ENCODE assay signal across 1 cellular context in the genomic region with DNA sequence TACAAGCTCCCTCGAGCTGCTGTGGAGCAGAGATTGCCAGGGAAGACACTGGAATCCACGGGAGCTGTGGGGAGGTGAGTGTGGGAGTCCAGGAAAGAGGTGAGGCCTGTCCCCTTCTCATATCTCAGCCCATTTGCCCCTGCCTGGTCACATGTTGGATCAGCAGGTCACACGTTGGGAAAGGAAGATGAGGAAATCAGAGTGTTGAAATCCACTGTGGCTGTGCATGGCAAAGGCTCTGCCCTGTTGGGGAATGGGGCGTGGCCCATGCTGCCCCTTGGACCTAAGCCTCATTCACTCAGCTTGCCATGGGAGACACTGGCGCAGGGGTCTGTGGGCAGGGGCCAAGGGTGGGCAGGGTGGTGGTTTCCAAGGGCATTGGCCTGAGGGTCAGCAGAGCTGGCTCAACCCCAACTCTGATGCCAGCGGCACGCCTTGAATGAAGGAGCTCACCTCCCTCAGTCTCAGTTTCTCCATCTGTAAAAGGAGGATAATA.
TF ChIP-seq lines count a peak whose summit lies in the region.

No MANE protein-coding gene starts in this region.

TF ChIP-seq in HepG2, 621 proteins besides CTCF, POLR2A, EP300 and RAD21 (continued from another document and continues in another):
- TF ChIP-seq, protein P1, sequence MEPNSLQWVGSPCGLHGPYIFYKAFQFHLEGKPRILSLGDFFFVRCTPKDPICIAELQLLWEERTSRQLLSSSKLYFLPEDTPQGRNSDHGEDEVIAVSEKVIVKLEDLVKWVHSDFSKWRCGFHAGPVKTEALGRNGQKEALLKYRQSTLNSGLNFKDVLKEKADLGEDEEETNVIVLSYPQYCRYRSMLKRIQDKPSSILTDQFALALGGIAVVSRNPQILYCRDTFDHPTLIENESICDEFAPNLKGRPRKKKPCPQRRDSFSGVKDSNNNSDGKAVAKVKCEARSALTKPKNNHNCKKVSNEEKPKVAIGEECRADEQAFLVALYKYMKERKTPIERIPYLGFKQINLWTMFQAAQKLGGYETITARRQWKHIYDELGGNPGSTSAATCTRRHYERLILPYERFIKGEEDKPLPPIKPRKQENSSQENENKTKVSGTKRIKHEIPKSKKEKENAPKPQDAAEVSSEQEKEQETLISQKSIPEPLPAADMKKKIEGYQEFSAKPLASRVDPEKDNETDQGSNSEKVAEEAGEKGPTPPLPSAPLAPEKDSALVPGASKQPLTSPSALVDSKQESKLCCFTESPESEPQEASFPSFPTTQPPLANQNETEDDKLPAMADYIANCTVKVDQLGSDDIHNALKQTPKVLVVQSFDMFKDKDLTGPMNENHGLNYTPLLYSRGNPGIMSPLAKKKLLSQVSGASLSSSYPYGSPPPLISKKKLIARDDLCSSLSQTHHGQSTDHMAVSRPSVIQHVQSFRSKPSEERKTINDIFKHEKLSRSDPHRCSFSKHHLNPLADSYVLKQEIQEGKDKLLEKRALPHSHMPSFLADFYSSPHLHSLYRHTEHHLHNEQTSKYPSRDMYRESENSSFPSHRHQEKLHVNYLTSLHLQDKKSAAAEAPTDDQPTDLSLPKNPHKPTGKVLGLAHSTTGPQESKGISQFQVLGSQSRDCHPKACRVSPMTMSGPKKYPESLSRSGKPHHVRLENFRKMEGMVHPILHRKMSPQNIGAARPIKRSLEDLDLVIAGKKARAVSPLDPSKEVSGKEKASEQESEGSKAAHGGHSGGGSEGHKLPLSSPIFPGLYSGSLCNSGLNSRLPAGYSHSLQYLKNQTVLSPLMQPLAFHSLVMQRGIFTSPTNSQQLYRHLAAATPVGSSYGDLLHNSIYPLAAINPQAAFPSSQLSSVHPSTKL (CRISPR knock-in tag; IDR thresholded peaks at IDR 0.05): peak; percentile 94
- TF ChIP-seq PHF21A (CRISPR knock-in tag; IDR thresholded peaks at IDR 0.05): peak; percentile 80
- peak; percentile 52; the same call in 1 of the 2 replicates for TF ChIP-seq TBX3 (IDR thresholded peaks at IDR 0.05; ENCODE audit: borderline replicate concordance)
- no peak for TF ChIP-seq ZNF382 (CRISPR knock-in tag; IDR thresholded peaks at IDR 0.05; ENCODE audit: borderline replicate concordance)
- TF ChIP-seq KDM2A (CRISPR knock-in tag; IDR thresholded peaks at IDR 0.05; ENCODE audit: borderline replicate concordance, low read depth): peak; percentile 84
- TF ChIP-seq, protein P2, sequence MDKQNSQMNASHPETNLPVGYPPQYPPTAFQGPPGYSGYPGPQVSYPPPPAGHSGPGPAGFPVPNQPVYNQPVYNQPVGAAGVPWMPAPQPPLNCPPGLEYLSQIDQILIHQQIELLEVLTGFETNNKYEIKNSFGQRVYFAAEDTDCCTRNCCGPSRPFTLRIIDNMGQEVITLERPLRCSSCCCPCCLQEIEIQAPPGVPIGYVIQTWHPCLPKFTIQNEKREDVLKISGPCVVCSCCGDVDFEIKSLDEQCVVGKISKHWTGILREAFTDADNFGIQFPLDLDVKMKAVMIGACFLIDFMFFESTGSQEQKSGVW (CRISPR knock-in tag; IDR thresholded peaks at IDR 0.05; ENCODE audit: borderline replicate concordance): no peak
- TF ChIP-seq ZSCAN12 (CRISPR knock-in tag; IDR thresholded peaks at IDR 0.05): 0 out of 2 replicates have a peak, but pooled peaks have one; percentile 25
- TF ChIP-seq ETV5 (CRISPR knock-in tag; IDR thresholded peaks at IDR 0.05; ENCODE audit: borderline replicate concordance): peak; percentile 84
- peak; percentile 84 for TF ChIP-seq SIX4 (CRISPR knock-in tag; IDR thresholded peaks at IDR 0.05)
- TF ChIP-seq ZKSCAN1 (IDR thresholded peaks at IDR 0.05; ENCODE audit: low read length): 0 out of 2 replicates have a peak, but pooled peaks have one; percentile 18
- no peak for TF ChIP-seq TCF7L2 (IDR thresholded peaks at IDR 0.05; ENCODE audit: low read depth, low read length)
- TF ChIP-seq TBX2 (CRISPR knock-in tag; IDR thresholded peaks at IDR 0.05; ENCODE audit: borderline replicate concordance): peak; percentile 86
- no peak for TF ChIP-seq CREB1 (IDR thresholded peaks at IDR 0.05)
- TF ChIP-seq CREB1 (CRISPR knock-in tag; IDR thresholded peaks at IDR 0.05): peak; percentile 73; the same call in 1 of the 2 replicates
- TF ChIP-seq ZBTB8A (CRISPR knock-in tag; IDR thresholded peaks at IDR 0.05; ENCODE audit: borderline replicate concordance, low read depth): no peak
- peak; percentile 58; the same call in 1 of the 2 replicates for TF ChIP-seq CREM (IDR thresholded peaks at IDR 0.05)
- TF ChIP-seq CREM (CRISPR knock-in tag; IDR thresholded peaks at IDR 0.05): no peak
- TF ChIP-seq, protein P3, sequence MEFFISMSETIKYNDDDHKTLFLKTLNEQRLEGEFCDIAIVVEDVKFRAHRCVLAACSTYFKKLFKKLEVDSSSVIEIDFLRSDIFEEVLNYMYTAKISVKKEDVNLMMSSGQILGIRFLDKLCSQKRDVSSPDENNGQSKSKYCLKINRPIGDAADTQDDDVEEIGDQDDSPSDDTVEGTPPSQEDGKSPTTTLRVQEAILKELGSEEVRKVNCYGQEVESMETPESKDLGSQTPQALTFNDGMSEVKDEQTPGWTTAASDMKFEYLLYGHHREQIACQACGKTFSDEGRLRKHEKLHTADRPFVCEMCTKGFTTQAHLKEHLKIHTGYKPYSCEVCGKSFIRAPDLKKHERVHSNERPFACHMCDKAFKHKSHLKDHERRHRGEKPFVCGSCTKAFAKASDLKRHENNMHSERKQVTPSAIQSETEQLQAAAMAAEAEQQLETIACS (CRISPR knock-in tag; IDR thresholded peaks at IDR 0.05): no peak
- TF ChIP-seq, protein P4, sequence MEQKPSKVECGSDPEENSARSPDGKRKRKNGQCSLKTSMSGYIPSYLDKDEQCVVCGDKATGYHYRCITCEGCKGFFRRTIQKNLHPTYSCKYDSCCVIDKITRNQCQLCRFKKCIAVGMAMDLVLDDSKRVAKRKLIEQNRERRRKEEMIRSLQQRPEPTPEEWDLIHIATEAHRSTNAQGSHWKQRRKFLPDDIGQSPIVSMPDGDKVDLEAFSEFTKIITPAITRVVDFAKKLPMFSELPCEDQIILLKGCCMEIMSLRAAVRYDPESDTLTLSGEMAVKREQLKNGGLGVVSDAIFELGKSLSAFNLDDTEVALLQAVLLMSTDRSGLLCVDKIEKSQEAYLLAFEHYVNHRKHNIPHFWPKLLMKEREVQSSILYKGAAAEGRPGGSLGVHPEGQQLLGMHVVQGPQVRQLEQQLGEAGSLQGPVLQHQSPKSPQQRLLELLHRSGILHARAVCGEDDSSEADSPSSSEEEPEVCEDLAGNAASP (CRISPR knock-in tag; IDR thresholded peaks at IDR 0.05; ENCODE audit: borderline replicate concordance): peak; percentile 89
- peak; percentile 84 for TF ChIP-seq ZKSCAN8 (CRISPR knock-in tag; IDR thresholded peaks at IDR 0.05; ENCODE audit: borderline replicate concordance)
- peak; percentile 96 for TF ChIP-seq ELF3 (CRISPR knock-in tag; IDR thresholded peaks at IDR 0.05)
- TF ChIP-seq, protein P5, sequence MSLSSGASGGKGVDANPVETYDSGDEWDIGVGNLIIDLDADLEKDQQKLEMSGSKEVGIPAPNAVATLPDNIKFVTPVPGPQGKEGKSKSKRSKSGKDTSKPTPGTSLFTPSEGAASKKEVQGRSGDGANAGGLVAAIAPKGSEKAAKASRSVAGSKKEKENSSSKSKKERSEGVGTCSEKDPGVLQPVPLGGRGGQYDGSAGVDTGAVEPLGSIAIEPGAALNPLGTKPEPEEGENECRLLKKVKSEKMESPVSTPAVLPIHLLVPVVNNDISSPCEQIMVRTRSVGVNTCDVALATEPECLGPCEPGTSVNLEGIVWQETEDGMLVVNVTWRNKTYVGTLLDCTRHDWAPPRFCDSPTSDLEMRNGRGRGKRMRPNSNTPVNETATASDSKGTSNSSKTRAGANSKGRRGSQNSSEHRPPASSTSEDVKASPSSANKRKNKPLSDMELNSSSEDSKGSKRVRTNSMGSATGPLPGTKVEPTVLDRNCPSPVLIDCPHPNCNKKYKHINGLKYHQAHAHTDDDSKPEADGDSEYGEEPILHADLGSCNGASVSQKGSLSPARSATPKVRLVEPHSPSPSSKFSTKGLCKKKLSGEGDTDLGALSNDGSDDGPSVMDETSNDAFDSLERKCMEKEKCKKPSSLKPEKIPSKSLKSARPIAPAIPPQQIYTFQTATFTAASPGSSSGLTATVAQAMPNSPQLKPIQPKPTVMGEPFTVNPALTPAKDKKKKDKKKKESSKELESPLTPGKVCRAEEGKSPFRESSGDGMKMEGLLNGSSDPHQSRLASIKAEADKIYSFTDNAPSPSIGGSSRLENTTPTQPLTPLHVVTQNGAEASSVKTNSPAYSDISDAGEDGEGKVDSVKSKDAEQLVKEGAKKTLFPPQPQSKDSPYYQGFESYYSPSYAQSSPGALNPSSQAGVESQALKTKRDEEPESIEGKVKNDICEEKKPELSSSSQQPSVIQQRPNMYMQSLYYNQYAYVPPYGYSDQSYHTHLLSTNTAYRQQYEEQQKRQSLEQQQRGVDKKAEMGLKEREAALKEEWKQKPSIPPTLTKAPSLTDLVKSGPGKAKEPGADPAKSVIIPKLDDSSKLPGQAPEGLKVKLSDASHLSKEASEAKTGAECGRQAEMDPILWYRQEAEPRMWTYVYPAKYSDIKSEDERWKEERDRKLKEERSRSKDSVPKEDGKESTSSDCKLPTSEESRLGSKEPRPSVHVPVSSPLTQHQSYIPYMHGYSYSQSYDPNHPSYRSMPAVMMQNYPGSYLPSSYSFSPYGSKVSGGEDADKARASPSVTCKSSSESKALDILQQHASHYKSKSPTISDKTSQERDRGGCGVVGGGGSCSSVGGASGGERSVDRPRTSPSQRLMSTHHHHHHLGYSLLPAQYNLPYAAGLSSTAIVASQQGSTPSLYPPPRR (CRISPR knock-in tag; IDR thresholded peaks at IDR 0.05; ENCODE audit: borderline replicate concordance): peak; percentile 87
- TF ChIP-seq, protein P6, sequence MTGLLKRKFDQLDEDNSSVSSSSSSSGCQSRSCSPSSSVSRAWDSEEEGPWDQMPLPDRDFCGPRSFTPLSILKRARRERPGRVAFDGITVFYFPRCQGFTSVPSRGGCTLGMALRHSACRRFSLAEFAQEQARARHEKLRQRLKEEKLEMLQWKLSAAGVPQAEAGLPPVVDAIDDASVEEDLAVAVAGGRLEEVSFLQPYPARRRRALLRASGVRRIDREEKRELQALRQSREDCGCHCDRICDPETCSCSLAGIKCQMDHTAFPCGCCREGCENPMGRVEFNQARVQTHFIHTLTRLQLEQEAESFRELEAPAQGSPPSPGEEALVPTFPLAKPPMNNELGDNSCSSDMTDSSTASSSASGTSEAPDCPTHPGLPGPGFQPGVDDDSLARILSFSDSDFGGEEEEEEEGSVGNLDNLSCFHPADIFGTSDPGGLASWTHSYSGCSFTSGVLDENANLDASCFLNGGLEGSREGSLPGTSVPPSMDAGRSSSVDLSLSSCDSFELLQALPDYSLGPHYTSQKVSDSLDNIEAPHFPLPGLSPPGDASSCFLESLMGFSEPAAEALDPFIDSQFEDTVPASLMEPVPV (CRISPR knock-in tag; IDR thresholded peaks at IDR 0.05): peak; percentile 80
- TF ChIP-seq SOX13 (IDR thresholded peaks at IDR 0.05): peak; percentile 74; the same call in 1 of the 2 replicates
- TF ChIP-seq SOX13 (CRISPR knock-in tag; conservative IDR thresholded peaks at IDR 0.05 in 1 of 2, IDR thresholded peaks at IDR 0.05 in 1 of 2): peak in 1 of 2 experiments; percentile 88; a peak in 2 of 4 replicates
- TF ChIP-seq PITX1 (CRISPR knock-in tag; IDR thresholded peaks at IDR 0.05): peak; percentile 88
- peak; percentile 85; the same call in 1 of the 2 replicates for TF ChIP-seq ZNF792 (CRISPR knock-in tag; IDR thresholded peaks at IDR 0.05)
- TF ChIP-seq ELF1 (CRISPR knock-in tag; IDR thresholded peaks at IDR 0.05): peak; percentile 73
- TF ChIP-seq ZNF746 (CRISPR knock-in tag; IDR thresholded peaks at IDR 0.05): peak; percentile 77; the same call in 1 of the 2 replicates
- TF ChIP-seq ZBTB38 (CRISPR knock-in tag; IDR thresholded peaks at IDR 0.05): peak; percentile 90
- TF ChIP-seq CEBPG (CRISPR knock-in tag; IDR thresholded peaks at IDR 0.05): peak; percentile 99
- peak; percentile 75; the same call in 1 of the 2 replicates for TF ChIP-seq SRY (CRISPR knock-in tag; IDR thresholded peaks at IDR 0.05)
- TF ChIP-seq ZNF766 (CRISPR knock-in tag; IDR thresholded peaks at IDR 0.05; ENCODE audit: borderline replicate concordance): 0 out of 2 replicates have a peak, but pooled peaks have one; percentile 28
- no peak for TF ChIP-seq KAT2B (IDR thresholded peaks at IDR 0.05; ENCODE audit: borderline replicate concordance, low read depth, low read length)
- TF ChIP-seq ZNF224 (CRISPR knock-in tag; IDR thresholded peaks at IDR 0.05): peak; percentile 67; the same call in 1 of the 2 replicates
- TF ChIP-seq ZNF556 (CRISPR knock-in tag; IDR thresholded peaks at IDR 0.05; ENCODE audit: borderline replicate concordance): peak; percentile 82; the same call in 1 of the 2 replicates
- peak; percentile 97 for TF ChIP-seq MED1 (CRISPR knock-in tag; IDR thresholded peaks at IDR 0.05)
- TF ChIP-seq MBNL3 (CRISPR knock-in tag; conservative IDR thresholded peaks at IDR 0.05): no peak
- 0 out of 2 replicates have a peak, but pooled peaks have one; percentile 36 for TF ChIP-seq ZNF777 (CRISPR knock-in tag; IDR thresholded peaks at IDR 0.05)
- peak; percentile 72; the same call in 1 of the 2 replicates for TF ChIP-seq SIX1 (CRISPR knock-in tag; IDR thresholded peaks at IDR 0.05; ENCODE audit: borderline replicate concordance)
- TF ChIP-seq MIXL1 (CRISPR knock-in tag; IDR thresholded peaks at IDR 0.05): peak; percentile 94
- TF ChIP-seq SOX5 (CRISPR knock-in tag; IDR thresholded peaks at IDR 0.05; ENCODE audit: borderline replicate concordance): peak; percentile 87
- TF ChIP-seq, protein P7, sequence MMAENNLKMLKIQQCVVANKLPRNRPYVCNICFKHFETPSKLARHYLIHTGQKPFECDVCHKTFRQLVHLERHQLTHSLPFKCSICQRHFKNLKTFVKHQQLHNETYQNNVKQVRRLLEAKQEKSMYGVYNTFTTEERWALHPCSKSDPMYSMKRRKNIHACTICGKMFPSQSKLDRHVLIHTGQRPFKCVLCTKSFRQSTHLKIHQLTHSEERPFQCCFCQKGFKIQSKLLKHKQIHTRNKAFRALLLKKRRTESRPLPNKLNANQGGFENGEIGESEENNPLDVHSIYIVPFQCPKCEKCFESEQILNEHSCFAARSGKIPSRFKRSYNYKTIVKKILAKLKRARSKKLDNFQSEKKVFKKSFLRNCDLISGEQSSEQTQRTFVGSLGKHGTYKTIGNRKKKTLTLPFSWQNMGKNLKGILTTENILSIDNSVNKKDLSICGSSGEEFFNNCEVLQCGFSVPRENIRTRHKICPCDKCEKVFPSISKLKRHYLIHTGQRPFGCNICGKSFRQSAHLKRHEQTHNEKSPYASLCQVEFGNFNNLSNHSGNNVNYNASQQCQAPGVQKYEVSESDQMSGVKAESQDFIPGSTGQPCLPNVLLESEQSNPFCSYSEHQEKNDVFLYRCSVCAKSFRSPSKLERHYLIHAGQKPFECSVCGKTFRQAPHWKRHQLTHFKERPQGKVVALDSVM (CRISPR knock-in tag; IDR thresholded peaks at IDR 0.05): peak; percentile 60
- peak; percentile 85 for TF ChIP-seq KDM3A (CRISPR knock-in tag; IDR thresholded peaks at IDR 0.05; ENCODE audit: low read depth)
- TF ChIP-seq, protein P8, sequence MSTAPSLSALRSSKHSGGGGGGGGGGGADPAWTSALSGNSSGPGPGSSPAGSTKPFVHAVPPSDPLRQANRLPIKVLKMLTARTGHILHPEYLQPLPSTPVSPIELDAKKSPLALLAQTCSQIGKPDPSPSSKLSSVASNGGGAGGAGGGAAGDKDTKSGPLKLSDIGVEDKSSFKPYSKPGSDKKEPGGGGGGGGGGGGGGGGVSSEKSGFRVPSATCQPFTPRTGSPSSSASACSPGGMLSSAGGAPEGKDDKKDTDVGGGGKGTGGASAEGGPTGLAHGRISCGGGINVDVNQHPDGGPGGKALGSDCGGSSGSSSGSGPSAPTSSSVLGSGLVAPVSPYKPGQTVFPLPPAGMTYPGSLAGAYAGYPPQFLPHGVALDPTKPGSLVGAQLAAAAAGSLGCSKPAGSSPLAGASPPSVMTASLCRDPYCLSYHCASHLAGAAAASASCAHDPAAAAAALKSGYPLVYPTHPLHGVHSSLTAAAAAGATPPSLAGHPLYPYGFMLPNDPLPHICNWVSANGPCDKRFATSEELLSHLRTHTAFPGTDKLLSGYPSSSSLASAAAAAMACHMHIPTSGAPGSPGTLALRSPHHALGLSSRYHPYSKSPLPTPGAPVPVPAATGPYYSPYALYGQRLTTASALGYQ (CRISPR knock-in tag; IDR thresholded peaks at IDR 0.05): 0 out of 2 replicates have a peak, but pooled peaks have one; percentile 20
